8 cellular contexts compared by ENCODE assay signal in the genomic region with DNA sequence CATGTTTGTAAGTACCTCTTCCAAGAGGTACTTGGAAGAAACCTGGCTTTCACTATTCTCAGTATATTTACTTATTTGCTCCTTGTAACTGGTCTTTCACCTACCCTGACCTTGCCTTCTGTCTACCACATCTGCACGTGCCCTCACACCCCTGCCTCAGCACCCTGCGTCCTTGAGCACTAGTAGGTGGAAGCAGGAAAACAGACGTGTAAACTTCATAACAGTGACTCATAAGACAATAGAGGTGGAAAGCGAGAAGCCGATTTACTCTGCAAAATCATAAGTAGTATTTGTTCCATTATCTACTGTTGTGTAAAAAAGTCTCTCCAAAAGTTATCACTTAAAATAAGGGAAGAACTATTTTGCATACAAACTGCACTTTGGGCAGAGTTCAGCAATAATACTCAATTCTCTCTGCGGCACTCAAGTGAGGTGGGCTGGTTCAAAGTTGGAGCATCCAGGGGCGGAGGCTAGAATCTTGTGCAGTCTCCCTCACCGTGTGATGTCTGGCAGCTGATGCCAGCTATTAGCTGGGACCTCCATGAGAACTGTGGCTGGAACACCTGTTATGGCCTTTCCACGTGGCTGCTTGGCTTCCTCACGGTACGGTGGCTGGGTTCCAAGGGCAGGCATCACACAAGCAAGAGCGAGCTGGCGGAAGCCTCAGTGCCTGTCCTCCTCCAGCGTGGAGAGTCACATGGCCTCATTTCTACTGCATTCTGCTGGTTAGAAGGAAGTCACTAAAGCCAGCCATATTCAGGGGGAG. TPM values are rescaled to one million over a fixed set of nuclear protein-coding genes. Genes with fewer than 3 reads are reported as not detected.
DNase-seq lines count a peak whose midpoint lies in the region; ATAC-seq and TF ChIP-seq lines count a peak whose summit lies in the region.

No MANE protein-coding gene starts in this region.

- H3K9me2 ChIP-seq in DOHH2 (replicated peaks; ENCODE audit: control insufficient read depth, low read length) = no peaks in the 10 kb centered on the region

- peak overlapping the region; percentile 87 for H3K4me2 ChIP-seq in DOHH2 (ENCODE audit: low read length)
- H3K4me2 ChIP-seq in OCI-LY3 (ENCODE audit: low read length) = peak overlapping the region; percentile 2; the same call in 1 of the 2 replicates

- H3K9me3 ChIP-seq in DOHH2 (ENCODE audit: control insufficient read depth, insufficient read depth, low read length) (no peaks in the 10 kb centered on the region), OCI-LY3 (ENCODE audit: insufficient read depth, low read length) (no peaks in the 10 kb centered on the region)

- peaks cover 4% of the 10 kb centered on the region; the same call in 1 of the 2 replicates for H3K36me3 ChIP-seq in DOHH2 (ENCODE audit: control insufficient read depth, low read length)
- no peaks in the 10 kb centered on the region for H3K36me3 ChIP-seq in OCI-LY3 (replicated peaks; ENCODE audit: low read depth, low read length)

- TF ChIP-seq CTCF in DOHH2 (IDR thresholded peaks at IDR 0.05; ENCODE audit: low read depth, low read length, poor library complexity, severe bottlenecking) (no peak), OCI-LY3 (IDR thresholded peaks at IDR 0.05; ENCODE audit: low read depth, low read length) (no peak)

- no peaks in the 10 kb centered on the region for H4K20me1 ChIP-seq in DOHH2 (ENCODE audit: control insufficient read depth, insufficient read depth, low read depth, low read length)
- H4K20me1 ChIP-seq in OCI-LY3 (ENCODE audit: insufficient read depth, low read length) = no peaks in the 10 kb centered on the region

- H3K27ac Mint-ChIP-seq in immature natural killer cell = peak overlapping the region; percentile 86 to 97 (median 90)

- H3K27me3 ChIP-seq in DOHH2 (ENCODE audit: control insufficient read depth, low read length) (no peaks in the 10 kb centered on the region), OCI-LY3 (ENCODE audit: low read depth, low read length) (no peaks in the 10 kb centered on the region)

- peak; percentile 85 for DNase-seq in activated effector memory CD4-positive, alpha-beta T cell treated with anti-CD3 and anti-CD28 coated beads, Interleukin-2, amount 50 U/mL, for 16 hours
- DNase-seq in immature natural killer cell = peak; percentile 56 to 62 (median 57)
- DNase-seq in stimulated activated CD4-positive, alpha-beta T cell treated with anti-CD3 and anti-CD28 coated beads, Interleukin-4, amount 100 ng/mL, for 1 hour = peak; percentile 39

- peak; percentile 52 for ATAC-seq in HG03103 (IDR thresholded peaks at IDR 0.05; ENCODE audit: low read depth, unreplicated experiment)
- ATAC-seq in GM19452 (IDR thresholded peaks at IDR 0.05; ENCODE audit: unreplicated experiment) = no peak
- no peak for ATAC-seq in HG03039 (IDR thresholded peaks at IDR 0.05; ENCODE audit: unreplicated experiment)

- no peak overlapping the region for H2AFZ ChIP-seq in OCI-LY3 (ENCODE audit: low read depth, low read length)

- peaks cover 0 to 6% (median 0%) of the 10 kb centered on the region in 3 donors for H3K36me3 Mint-ChIP-seq in immature natural killer cell

- peaks cover 53 to 60% of the 10 kb centered on the region in 2 donors for H3K4me1 Mint-ChIP-seq in immature natural killer cell

- H3K4me3 ChIP-seq in DOHH2 (ENCODE audit: low read length) (peak overlapping the region; percentile 69), OCI-LY3 (ENCODE audit: low read length) (no peak overlapping the region)

- H3F3A ChIP-seq in DOHH2 (ENCODE audit: control insufficient read depth, insufficient read depth) = peaks cover 21% of the 10 kb centered on the region; the same call in 1 of the 2 replicates

- peak overlapping the region; percentile 76 to 89 (median 85) for H3K4me3 Mint-ChIP-seq in immature natural killer cell

- H3K9ac ChIP-seq in OCI-LY3 (ENCODE audit: low read length) = no peak overlapping the region

- H3K79me2 ChIP-seq in DOHH2 (ENCODE audit: control insufficient read depth, low read length) (peaks cover 85% of the 10 kb centered on the region), OCI-LY3 (ENCODE audit: low read length) (no peaks in the 10 kb centered on the region)

- H3K4me1 ChIP-seq in DOHH2 (ENCODE audit: control insufficient read depth, low read length) (peaks cover 66% of the 10 kb centered on the region), OCI-LY3 (ENCODE audit: low read length) (0 out of 2 replicates have a peak, but pooled peaks cover 4% of the 10 kb centered on the region)

- H3K27ac ChIP-seq in DOHH2 (ENCODE audit: low read depth, low read length) = peak overlapping the region; percentile 74
- no peak overlapping the region for H3K27ac ChIP-seq in OCI-LY3 (ENCODE audit: low read length)

- no peaks in the 10 kb centered on the region for H3K9me3 Mint-ChIP-seq in immature natural killer cell

- H3K27me3 Mint-ChIP-seq in immature natural killer cell (ENCODE audit: low read depth in 3 of 3) = peaks cover 0 to 3% (median 0%) of the 10 kb centered on the region in 3 donors

RNA-seq across cellular contexts. Expression of a gene that starts 30.4 kb away (rescaled TPM):
- polyA plus RNA-seq in immature natural killer cell = 10 to 100 TPM; 10.0 to 72.3 (median 23.9) TPM

RNA-seq across cellular contexts. Expression of a gene that starts 48.3 kb away (rescaled TPM):
- 100 to 1,000 TPM in 1 of 3 donors, 10 to 100 TPM in 2; 71.7 to 141 (median 76.7) TPM for polyA plus RNA-seq in immature natural killer cell

RNA-seq across cellular contexts. Expression of a gene that starts 51.5 kb away (rescaled TPM):
- not detected for polyA plus RNA-seq in immature natural killer cell
